Comparison of ENCODE assay signal across 27 cellular contexts in the genomic region with DNA sequence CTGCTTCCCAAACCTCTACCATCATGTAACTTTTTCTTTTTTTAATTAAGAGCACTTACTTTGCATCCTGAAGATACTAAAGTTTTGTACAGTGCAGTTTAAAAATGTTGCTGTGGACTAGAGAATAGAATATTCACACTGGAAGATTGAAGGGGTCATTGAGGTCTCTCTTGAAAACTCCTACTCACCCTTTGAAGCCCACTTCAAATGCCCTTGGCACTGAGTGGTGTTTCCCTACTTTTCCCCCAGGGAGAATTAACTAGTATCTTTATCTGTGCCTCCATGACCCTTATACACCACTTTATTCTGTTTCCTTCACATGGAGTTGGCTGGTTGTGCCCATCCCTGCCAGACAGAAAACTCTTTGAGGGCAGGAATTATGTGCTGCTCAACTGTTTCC. TPM values are rescaled to one million over a fixed set of nuclear protein-coding genes. Genes with fewer than 3 reads are reported as not detected.
"Had no signal": no experiment of that assay in that cellular context is flagged by ENCODE, and none has a peak within 500 bp of the region (broad histone marks: within the 10 kb centered on the region; RNA-seq: fewer than 3 reads in every experiment).

No MANE protein-coding gene starts in this region.

- H3K4me1 ChIP-seq: colonic mucosa, esophagus muscularis mucosa, esophagus squamous epithelium, foreskin keratinocyte, gastroesophageal sphincter, heart left ventricle, heart right ventricle had no signal

- H2AFZ ChIP-seq: hepatocyte had no signal

- H3K27me3 ChIP-seq: colonic mucosa, gastrocnemius medialis had no signal

- H3K4me3 ChIP-seq: colonic mucosa, coronary artery, dorsolateral prefrontal cortex, esophagus muscularis mucosa, esophagus squamous epithelium, gastrocnemius medialis, gastroesophageal sphincter, heart left ventricle, heart right ventricle, hepatocyte had no signal

- H3K79me2 ChIP-seq: hepatocyte had no signal

- DNase-seq: colonic mucosa; cortex of kidney; dermis blood vessel endothelial cell; dorsolateral prefrontal cortex; effector CD4-positive, alpha-beta T cell; effector CD8-positive, alpha-beta T cell; effector memory CD4-positive, alpha-beta T cell; effector memory CD8-positive, alpha-beta T cell; endodermal cell; erythroblast; esophagus squamous epithelium; foreskin fibroblast; foreskin keratinocyte; foreskin melanocyte; gastrocnemius medialis; glutamatergic neuron; head of caudate nucleus; heart left ventricle; heart right ventricle had no signal

- H3K27ac ChIP-seq: colonic mucosa, coronary artery, dorsolateral prefrontal cortex, epithelial cell of prostate, esophagus muscularis mucosa, esophagus squamous epithelium, foreskin keratinocyte, gastrocnemius medialis, gastroesophageal sphincter, heart left ventricle, heart right ventricle, hepatocyte had no signal

- H3K9me3 ChIP-seq: colonic mucosa, esophagus muscularis mucosa, esophagus squamous epithelium, gastrocnemius medialis, gastroesophageal sphincter, heart left ventricle, heart right ventricle had no signal

- ATAC-seq: effector memory CD8-positive, alpha-beta T cell; esophagus mucosa; foreskin keratinocyte; gastrocnemius medialis; gastroesophageal sphincter; heart left ventricle; heart right ventricle had no signal

- H3K4me2 ChIP-seq: hepatocyte had no signal

- H3K36me3 ChIP-seq: colonic mucosa, esophagus muscularis mucosa, esophagus squamous epithelium, gastrocnemius medialis, gastroesophageal sphincter, heart left ventricle, heart right ventricle had no signal

RNA-seq across cellular contexts. Expression of a gene that starts 19.6 kb away (rescaled TPM):
- polyA plus RNA-seq: endothelial cell of umbilical vein, fibroblast of lung, foreskin keratinocyte, heart left ventricle, heart right ventricle, hepatocyte had no signal
